13 cellular contexts compared by ENCODE assay signal in genomic region chr1:244231193-244231571, GRCh38.
DNase-seq lines count a peak whose midpoint lies in the region; ATAC-seq, FAIRE-seq and TF ChIP-seq lines count a peak whose summit lies in the region.
"Had no signal": no experiment of that assay in that cellular context is flagged by ENCODE, and none has a peak within 500 bp of the region (broad histone marks: within the 10 kb centered on the region; RNA-seq: fewer than 3 reads in every experiment).

No MANE protein-coding gene starts in this region.

- ATAC-seq in right lobe of liver (peak; percentile 48 to 80 (median 64)), GM21390 (IDR thresholded peaks at IDR 0.05; ENCODE audit: unreplicated experiment) (no peak), HG03135 (IDR thresholded peaks at IDR 0.05; ENCODE audit: unreplicated experiment) (no peak)

- H3K27me3 ChIP-seq in bronchial epithelial cell (ENCODE audit: control insufficient read depth, insufficient read depth, low read length) = no peaks in the 10 kb centered on the region
- no peaks in the 10 kb centered on the region for H3K27me3 ChIP-seq in right lobe of liver
- H3K27me3 ChIP-seq: ovary, uterus had no signal

- TF ChIP-seq POLR2A in right lobe of liver (IDR thresholded peaks at IDR 0.05) = no peak

- DNase-seq in AG09309 (ENCODE audit: low read depth) = no peak
- no peak for DNase-seq in Jurkat, Clone E6-1 (ENCODE audit: low read depth, low spot score)
- DNase-seq in bronchial epithelial cell (ENCODE audit: low read depth) = peak; percentile 64
- peak in 1 of 3 donors; percentile 53 for DNase-seq in right lobe of liver
- no peak for DNase-seq in CD1c-positive myeloid dendritic cell (ENCODE audit: extremely low spot score)
- no peak for DNase-seq in T-helper 2 cell
- DNase-seq: activated CD4-positive, CD25-positive, alpha-beta regulatory T cell treated with anti-CD3 and anti-CD28 coated beads, Interleukin-2, amount 50 U/mL, for 72 hours; activated naive CD4-positive, alpha-beta T cell; islet precursor cell; uterus had no signal

- H3K27ac ChIP-seq in right lobe of liver = no peak overlapping the region
- H3K27ac ChIP-seq: ovary, uterus had no signal

- H3K9me3 ChIP-seq in right lobe of liver = no peaks in the 10 kb centered on the region
- H3K9me3 ChIP-seq: ovary, uterus had no signal

- 70% methylated on average over 2 of the region's 8 CpGs for WGBS in right lobe of liver (ENCODE audit: insufficient coverage, low coverage, low lambda C conversion rate, missing lambda C conversion rate)

- intact Hi-C loops in right lobe of liver (cut with DNase I) = no loop called here

- no peak for FAIRE-seq in bronchial epithelial cell (lab: Jason Lieb, UNC)

- H3K36me3 ChIP-seq in bronchial epithelial cell (ENCODE audit: control insufficient read depth, insufficient read depth, low read length) = no peaks in the 10 kb centered on the region
- H3K36me3 ChIP-seq in right lobe of liver = no peaks in the 10 kb centered on the region
- H3K36me3 ChIP-seq: ovary, uterus had no signal

- TF ChIP-seq CTCF in AG09309 (IDR thresholded peaks at IDR 0.05; ENCODE audit: control insufficient read depth, insufficient read depth, low read depth, low read length, missing control alignments) (no peak), bronchial epithelial cell (IDR thresholded peaks at IDR 0.05; ENCODE audit: insufficient read depth, low read length, severe bottlenecking) (no peak), right lobe of liver (IDR thresholded peaks at IDR 0.05) (no peak)

- no peaks in the 10 kb centered on the region for H3K4me1 ChIP-seq in right lobe of liver
- H3K4me1 ChIP-seq: uterus had no signal

- H3K4me3 ChIP-seq in AG09309 (ENCODE audit: control insufficient read depth, low read depth, low read length) = peak overlapping the region; percentile 27
- peak overlapping the region; percentile 43 for H3K4me3 ChIP-seq in Jurkat, Clone E6-1 (ENCODE audit: low read length)
- peak overlapping the region; percentile 28 for H3K4me3 ChIP-seq in bronchial epithelial cell (ENCODE audit: low read depth, low read length)
- no peak overlapping the region for H3K4me3 ChIP-seq in right lobe of liver
- H3K4me3 ChIP-seq: ovary, uterus had no signal

Comparison
In these comparisons a context has a peak if more than half of its experiments do, and no peak if none do; other contexts are left out.
1. H3K4me3 ChIP-seq: peak in AG09309 (single experiment), Jurkat, Clone E6-1 (single experiment) and bronchial epithelial cell (single experiment); none in right lobe of liver (0 of 3).
2. ATAC-seq: peak in right lobe of liver (4 of 4); none in GM21390 (single experiment) and HG03135 (single experiment).